ENCODE assay signal across 13 cellular contexts in the genomic region with DNA sequence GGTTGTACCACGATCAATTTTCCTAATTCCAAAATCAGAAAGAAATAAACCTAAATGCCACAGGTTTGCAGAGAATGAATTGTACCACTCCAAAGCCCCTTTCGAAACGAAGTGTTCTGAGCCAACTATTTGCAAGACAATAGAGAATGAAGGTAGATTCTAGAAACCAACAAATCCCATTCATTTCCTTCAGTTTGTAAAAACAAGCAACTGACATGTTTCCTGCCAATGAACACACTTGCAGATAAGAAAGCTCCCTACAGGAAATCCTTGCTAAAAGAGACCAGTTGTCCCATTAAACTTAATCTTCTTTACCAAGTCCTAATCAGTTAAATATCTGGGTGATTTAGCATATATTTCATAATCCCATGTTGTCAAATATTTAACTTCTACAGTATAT.
DNase-seq lines count a peak whose midpoint lies in the region; ATAC-seq and TF ChIP-seq lines count a peak whose summit lies in the region.
"Had no signal": no experiment of that assay in that cellular context is flagged by ENCODE, and none has a peak within 500 bp of the region (broad histone marks: within the 10 kb centered on the region; RNA-seq: fewer than 3 reads in every experiment).

No MANE protein-coding gene starts in this region.

- H3K36me3 ChIP-seq in BLaER1 treated with 17β-estradiol and CSF1 and Interleukin-3, amounts not matched to agents 10 nM and 100 nM, result peaks cover 5 to 24% (median 16%) of the 10 kb centered on the region in 11 experiments; a peak in 18 of 22 replicates
- H3K36me3 ChIP-seq in GM23338 (ENCODE audit: insufficient read depth), result no peaks in the 10 kb centered on the region
- no peaks in the 10 kb centered on the region for H3K36me3 ChIP-seq in tibial nerve

- ATAC-seq in GM23338 (peak; percentile 4; the same call in 2 of the 3 replicates), HG03196 (IDR thresholded peaks at IDR 0.05; ENCODE audit: unreplicated experiment) (no peak)
- ATAC-seq: HCT116 had no signal

- peaks cover 0 to 3% (median 0%) of the 10 kb centered on the region in 11 experiments; a peak in 1 of 22 replicates for H4K20me1 ChIP-seq in BLaER1 treated with 17β-estradiol and CSF1 and Interleukin-3, amounts not matched to agents 10 nM and 100 nM
- no peaks in the 10 kb centered on the region for H4K20me1 ChIP-seq in GM23338 (replicated peaks; ENCODE audit: insufficient read depth)

- peaks cover 50 to 67% (median 60%) of the 10 kb centered on the region in 10 experiments for H3K4me1 ChIP-seq in BLaER1 treated with 17β-estradiol and CSF1 and Interleukin-3, amounts not matched to agents 10 nM and 100 nM
- H3K4me1 ChIP-seq in GM23338 (ENCODE audit: insufficient read depth) (peaks cover 56% of the 10 kb centered on the region), tibial nerve (peaks cover 0 to 34% (median 7%) of the 10 kb centered on the region in 4 donors)

- H3K27ac Mint-ChIP-seq in GM23338, result peak overlapping the region; percentile 64
- peak overlapping the region; percentile 95 for H3K27ac Mint-ChIP-seq in activated naive CD8-positive, alpha-beta T cell

- no peak for TF ChIP-seq CTCF in GM23338 (conservative IDR thresholded peaks at IDR 0.05; ENCODE audit: low read depth in 2 of 2)
- no peak for TF ChIP-seq CTCF in tibial nerve (IDR thresholded peaks at IDR 0.05)

- no peak for TF ChIP-seq EP300 in tibial nerve (IDR thresholded peaks at IDR 0.05)

- H3K9me2 ChIP-seq in GM23338 (ENCODE audit: insufficient read depth), result no peaks in the 10 kb centered on the region

- H3K27ac ChIP-seq in BLaER1 treated with 17β-estradiol and CSF1 and Interleukin-3, amounts not matched to agents 10 nM and 100 nM, result peak overlapping the region in 10 of 11 experiments; percentile 6 to 94 (median 50); a peak in 14 of 22 replicates
- H3K27ac ChIP-seq in GM23338 (ENCODE audit: low read depth), result peak overlapping the region; percentile 93
- peak overlapping the region in 1 of 4 donors; percentile 12 for H3K27ac ChIP-seq in tibial nerve

- peaks cover 0 to 18% (median 14%) of the 10 kb centered on the region in 11 experiments; a peak in 19 of 22 replicates for H3K9me3 ChIP-seq in BLaER1 treated with 17β-estradiol and CSF1 and Interleukin-3, amounts not matched to agents 10 nM and 100 nM (replicated peaks in 1 of 11)
- H3K9me3 ChIP-seq in tibial nerve, result no peaks in the 10 kb centered on the region

- peaks cover 63% of the 10 kb centered on the region for H3K4me1 Mint-ChIP-seq in GM23338
- H3K4me1 Mint-ChIP-seq in activated naive CD8-positive, alpha-beta T cell (ENCODE audit: low read depth), result peaks cover 75% of the 10 kb centered on the region

- peak overlapping the region in 8 of 11 experiments; percentile 4 to 46 (median 22); a peak in 8 of 22 replicates for H3K9ac ChIP-seq in BLaER1 treated with 17β-estradiol and CSF1 and Interleukin-3, amounts not matched to agents 10 nM and 100 nM

- TF ChIP-seq POLR2A in tibial nerve (IDR thresholded peaks at IDR 0.05), result no peak

- H3F3A ChIP-seq in GM23338 (replicated peaks; ENCODE audit: low read depth), result 0 out of 2 replicates have a peak, but pooled peaks cover 15% of the 10 kb centered on the region

- H3K4me2 ChIP-seq in BLaER1 treated with 17β-estradiol and CSF1 and Interleukin-3, amounts not matched to agents 10 nM and 100 nM, result peak overlapping the region; percentile 69 to 94 (median 88)
- peak overlapping the region; percentile 84 for H3K4me2 ChIP-seq in GM23338

- H3K9me3 Mint-ChIP-seq in GM23338, result no peaks in the 10 kb centered on the region
- H3K9me3 Mint-ChIP-seq in activated naive CD8-positive, alpha-beta T cell (ENCODE audit: low read depth), result no peaks in the 10 kb centered on the region

- peaks cover 79% of the 10 kb centered on the region for H3K79me2 ChIP-seq in GM23338 (replicated peaks; ENCODE audit: insufficient read depth)

- 68 to 76% methylated on average over 3 of the region's 3 CpGs for WGBS in tibial nerve, 2 donors

- H3K27me3 ChIP-seq in BLaER1 treated with 17β-estradiol and CSF1 and Interleukin-3, amounts not matched to agents 10 nM and 100 nM, result peaks cover 0 to 9% (median 7%) of the 10 kb centered on the region in 11 experiments; a peak in 8 of 22 replicates
- no peaks in the 10 kb centered on the region for H3K27me3 ChIP-seq in GM23338 (ENCODE audit: insufficient read depth)
- H3K27me3 ChIP-seq in tibial nerve, result no peaks in the 10 kb centered on the region

- H3K4me3 Mint-ChIP-seq in GM23338, result peak overlapping the region; percentile 95
- H3K4me3 Mint-ChIP-seq in activated naive CD8-positive, alpha-beta T cell, result peak overlapping the region; percentile 96

- peaks cover 6% of the 10 kb centered on the region for H3K27me3 Mint-ChIP-seq in GM23338 (ENCODE audit: insufficient read depth, low read depth, poor library complexity)
- no peaks in the 10 kb centered on the region for H3K27me3 Mint-ChIP-seq in activated naive CD8-positive, alpha-beta T cell

- peak overlapping the region in 6 of 10 experiments; percentile 1 to 44 (median 28); a peak in 7 of 20 replicates for H3K4me3 ChIP-seq in BLaER1 treated with 17β-estradiol and CSF1 and Interleukin-3, amounts not matched to agents 10 nM and 100 nM
- H3K4me3 ChIP-seq in GM23338 (peak overlapping the region; percentile 67), tibial nerve (no peak overlapping the region)

- no peak overlapping the region for H2AFZ ChIP-seq in GM23338

- peak; percentile 73 for DNase-seq in GM23338 (ENCODE audit: low spot score)
- peak; percentile 28 to 73 for DNase-seq in lung microvascular endothelial cell (ENCODE audit: low read depth in 2 of 2)
- DNase-seq in NCI-H82 (lab: John Stamatoyannopoulos, UW), result no peak
- DNase-seq in stimulated activated CD4-positive, alpha-beta T cell treated with anti-CD3 and anti-CD28 coated beads, Interleukin-4, amount 100 ng/mL, for 1 hour, result no peak
- DNase-seq in tibial nerve (ENCODE audit: low spot score in 2 of 2), result no peak
- DNase-seq: effector memory CD4-positive, alpha-beta T cell; hypothalamus; NCI-H2171; RPMI8226 had no signal

- H3K36me3 Mint-ChIP-seq in GM23338 (ENCODE audit: low read depth), result peaks cover 15% of the 10 kb centered on the region; the same call in 2 of the 3 replicates
- peaks cover 9% of the 10 kb centered on the region for H3K36me3 Mint-ChIP-seq in activated naive CD8-positive, alpha-beta T cell

TF ChIP-seq in GM23338, 12 proteins besides CTCF, POLR2A, EP300 and RAD21:
- 0 out of 2 replicates have a peak, but pooled peaks have one; percentile 31 for TF ChIP-seq NANOG (IDR thresholded peaks at IDR 0.05; ENCODE audit: borderline replicate concordance)
- no peak for TF ChIP-seq POLR2AphosphoS5 (IDR thresholded peaks at IDR 0.05; ENCODE audit: low read depth)

Comparison
In these comparisons a context has a peak if more than half of its experiments do, and no peak if none do; other contexts are left out.
1. H3K4me3 ChIP-seq: peak in BLaER1 treated with 17β-estradiol and CSF1 and Interleukin-3, amounts not matched to agents 10 nM and 100 nM (6 of 10) and GM23338 (single experiment); none in tibial nerve (0 of 4).
2. DNase-seq: peak in GM23338 (single experiment) and lung microvascular endothelial cell (2 of 2); none in NCI-H82 (single experiment), stimulated activated CD4-positive, alpha-beta T cell treated with anti-CD3 and anti-CD28 coated beads, Interleukin-4, amount 100 ng/mL, for 1 hour (single experiment) and tibial nerve (0 of 2).